ENCODE assay signal across 1 cellular context in the genomic region with DNA sequence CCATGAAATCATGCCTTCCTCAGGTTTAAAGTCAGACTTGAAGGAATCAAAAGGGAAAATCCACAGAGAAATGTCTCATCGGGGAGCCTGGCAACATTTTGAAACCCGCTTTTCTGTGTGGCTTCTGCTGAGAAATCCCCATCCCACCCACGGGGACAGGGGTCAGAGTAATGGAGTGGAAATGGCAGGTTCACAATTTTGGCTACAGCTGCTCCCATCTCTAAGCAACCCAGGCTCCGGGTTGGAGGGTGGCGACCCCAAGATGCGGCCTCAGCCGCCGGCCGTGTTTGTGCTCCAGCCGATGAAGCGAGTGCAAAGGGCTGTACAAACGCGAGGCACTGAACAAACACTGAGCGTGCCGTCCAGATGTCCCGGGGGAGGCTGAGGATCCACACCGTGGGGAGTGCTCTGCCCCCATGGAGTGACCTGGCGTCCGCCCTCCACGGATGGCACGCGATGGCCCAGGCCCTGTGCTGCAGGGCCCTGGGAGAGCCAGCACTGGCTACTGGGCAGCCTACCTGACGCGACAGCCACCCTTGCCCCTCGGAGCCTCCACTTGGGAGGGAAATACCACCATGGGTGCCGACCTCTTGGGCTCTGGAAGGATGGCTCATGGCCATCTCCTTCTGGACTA.
TF ChIP-seq lines count a peak whose summit lies in the region.

No MANE protein-coding gene starts in this region.

TF ChIP-seq in HepG2, 621 proteins besides CTCF, POLR2A, EP300 and RAD21 (continued from another document and continues in another):
- TF ChIP-seq, protein P1, sequence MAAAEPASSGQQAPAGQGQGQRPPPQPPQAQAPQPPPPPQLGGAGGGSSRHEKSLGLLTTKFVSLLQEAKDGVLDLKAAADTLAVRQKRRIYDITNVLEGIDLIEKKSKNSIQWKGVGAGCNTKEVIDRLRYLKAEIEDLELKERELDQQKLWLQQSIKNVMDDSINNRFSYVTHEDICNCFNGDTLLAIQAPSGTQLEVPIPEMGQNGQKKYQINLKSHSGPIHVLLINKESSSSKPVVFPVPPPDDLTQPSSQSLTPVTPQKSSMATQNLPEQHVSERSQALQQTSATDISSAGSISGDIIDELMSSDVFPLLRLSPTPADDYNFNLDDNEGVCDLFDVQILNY (CRISPR knock-in tag; conservative IDR thresholded peaks at IDR 0.05): no peak
- TF ChIP-seq, protein P2, sequence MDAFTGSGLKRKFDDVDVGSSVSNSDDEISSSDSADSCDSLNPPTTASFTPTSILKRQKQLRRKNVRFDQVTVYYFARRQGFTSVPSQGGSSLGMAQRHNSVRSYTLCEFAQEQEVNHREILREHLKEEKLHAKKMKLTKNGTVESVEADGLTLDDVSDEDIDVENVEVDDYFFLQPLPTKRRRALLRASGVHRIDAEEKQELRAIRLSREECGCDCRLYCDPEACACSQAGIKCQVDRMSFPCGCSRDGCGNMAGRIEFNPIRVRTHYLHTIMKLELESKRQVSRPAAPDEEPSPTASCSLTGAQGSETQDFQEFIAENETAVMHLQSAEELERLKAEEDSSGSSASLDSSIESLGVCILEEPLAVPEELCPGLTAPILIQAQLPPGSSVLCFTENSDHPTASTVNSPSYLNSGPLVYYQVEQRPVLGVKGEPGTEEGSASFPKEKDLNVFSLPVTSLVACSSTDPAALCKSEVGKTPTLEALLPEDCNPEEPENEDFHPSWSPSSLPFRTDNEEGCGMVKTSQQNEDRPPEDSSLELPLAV (CRISPR knock-in tag; conservative IDR thresholded peaks at IDR 0.05; ENCODE audit: low read depth): no peak
- TF ChIP-seq ZNF883 (CRISPR knock-in tag; IDR thresholded peaks at IDR 0.05; ENCODE audit: not compliant biosample characterization) (peak; percentile 37), HNF4G (IDR thresholded peaks at IDR 0.05; ENCODE audit: borderline replicate concordance, low read depth, low read length) (no peak), HNF4G (CRISPR knock-in tag; IDR thresholded peaks at IDR 0.05; ENCODE audit: borderline replicate concordance, low read depth) (no peak), ZNF143 (CRISPR knock-in tag; IDR thresholded peaks at IDR 0.05) (no peak), ZSCAN9 (CRISPR knock-in tag; IDR thresholded peaks at IDR 0.05; ENCODE audit: borderline replicate concordance) (no peak), ZNF749 (CRISPR knock-in tag; IDR thresholded peaks at IDR 0.05; ENCODE audit: borderline replicate concordance) (no peak), NPAS2 (CRISPR knock-in tag; IDR thresholded peaks at IDR 0.05; ENCODE audit: borderline replicate concordance) (no peak), ZBTB21 (CRISPR knock-in tag; IDR thresholded peaks at IDR 0.05) (no peak), HDAC1 (CRISPR knock-in tag; IDR thresholded peaks at IDR 0.05) (peak; percentile 71; the same call in 1 of the 2 replicates), SIN3A (IDR thresholded peaks at IDR 0.05; ENCODE audit: borderline replicate concordance, low read depth, low read length) (no peak), ZNF629 (CRISPR knock-in tag; conservative IDR thresholded peaks at IDR 0.05) (no peak), GATA4 (IDR thresholded peaks at IDR 0.05; ENCODE audit: borderline replicate concordance, low read depth) (no peak), ZNF615 (CRISPR knock-in tag; IDR thresholded peaks at IDR 0.05; ENCODE audit: borderline replicate concordance) (no peak), NKX3-1 (CRISPR knock-in tag; IDR thresholded peaks at IDR 0.05) (no peak), XRCC5 (optimal IDR thresholded peaks at IDR 0.05; ENCODE audit: low read length) (no peak), HOXA7 (CRISPR knock-in tag; IDR thresholded peaks at IDR 0.05) (no peak), ZBTB7B (CRISPR knock-in tag; IDR thresholded peaks at IDR 0.05) (no peak), GABPA (IDR thresholded peaks at IDR 0.05; ENCODE audit: low read depth, low read length) (no peak), GABPA (CRISPR knock-in tag; IDR thresholded peaks at IDR 0.05; ENCODE audit: low read depth) (no peak), ZSCAN25 (CRISPR knock-in tag; IDR thresholded peaks at IDR 0.05) (no peak), MYNN (CRISPR knock-in tag; IDR thresholded peaks at IDR 0.05; ENCODE audit: low read depth) (no peak), CBX5 (CRISPR knock-in tag; IDR thresholded peaks at IDR 0.05; ENCODE audit: borderline replicate concordance) (no peak), CBX1 (IDR thresholded peaks at IDR 0.05; ENCODE audit: low read depth) (no peak), HCFC1 (IDR thresholded peaks at IDR 0.05; ENCODE audit: low read depth, low read length) (no peak), SRSF4 (IDR thresholded peaks at IDR 0.05; ENCODE audit: low read depth, low read length, poor library complexity, severe bottlenecking) (no peak), ZC3H4 (CRISPR knock-in tag; IDR thresholded peaks at IDR 0.05; ENCODE audit: borderline replicate concordance) (no peak), ZNF7 (CRISPR knock-in tag; IDR thresholded peaks at IDR 0.05) (no peak), RCOR2 (CRISPR knock-in tag; IDR thresholded peaks at IDR 0.05) (no peak), ZNF720 (CRISPR knock-in tag; IDR thresholded peaks at IDR 0.05) (no peak), ZNF569 (CRISPR knock-in tag; IDR thresholded peaks at IDR 0.05; ENCODE audit: borderline replicate concordance) (no peak), TOPORS (CRISPR knock-in tag; IDR thresholded peaks at IDR 0.05) (no peak), ARNTL (CRISPR knock-in tag; IDR thresholded peaks at IDR 0.05) (peak; percentile 24; the same call in 1 of the 2 replicates), HNRNPL (IDR thresholded peaks at IDR 0.05; ENCODE audit: low read depth, low read length) (peak; percentile 84), RBAK (CRISPR knock-in tag; IDR thresholded peaks at IDR 0.05) (no peak), ZFAT (CRISPR knock-in tag; conservative IDR thresholded peaks at IDR 0.05) (no peak), ZNF136 (CRISPR knock-in tag; IDR thresholded peaks at IDR 0.05; ENCODE audit: low read depth) (no peak), ZNF562 (CRISPR knock-in tag; IDR thresholded peaks at IDR 0.05; ENCODE audit: borderline replicate concordance) (no peak), ZNF253 (CRISPR knock-in tag; IDR thresholded peaks at IDR 0.05; ENCODE audit: borderline replicate concordance) (no peak), NAIF1 (CRISPR knock-in tag; IDR thresholded peaks at IDR 0.05; ENCODE audit: borderline replicate concordance) (no peak), REPIN1 (CRISPR knock-in tag; IDR thresholded peaks at IDR 0.05; ENCODE audit: borderline replicate concordance, low read depth) (no peak), REL (CRISPR knock-in tag; conservative IDR thresholded peaks at IDR 0.05) (no peak)
- TF ChIP-seq, protein P3, sequence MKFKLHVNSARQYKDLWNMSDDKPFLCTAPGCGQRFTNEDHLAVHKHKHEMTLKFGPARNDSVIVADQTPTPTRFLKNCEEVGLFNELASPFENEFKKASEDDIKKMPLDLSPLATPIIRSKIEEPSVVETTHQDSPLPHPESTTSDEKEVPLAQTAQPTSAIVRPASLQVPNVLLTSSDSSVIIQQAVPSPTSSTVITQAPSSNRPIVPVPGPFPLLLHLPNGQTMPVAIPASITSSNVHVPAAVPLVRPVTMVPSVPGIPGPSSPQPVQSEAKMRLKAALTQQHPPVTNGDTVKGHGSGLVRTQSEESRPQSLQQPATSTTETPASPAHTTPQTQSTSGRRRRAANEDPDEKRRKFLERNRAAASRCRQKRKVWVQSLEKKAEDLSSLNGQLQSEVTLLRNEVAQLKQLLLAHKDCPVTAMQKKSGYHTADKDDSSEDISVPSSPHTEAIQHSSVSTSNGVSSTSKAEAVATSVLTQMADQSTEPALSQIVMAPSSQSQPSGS (CRISPR knock-in tag; IDR thresholded peaks at IDR 0.05): no peak
- TF ChIP-seq, protein P4, sequence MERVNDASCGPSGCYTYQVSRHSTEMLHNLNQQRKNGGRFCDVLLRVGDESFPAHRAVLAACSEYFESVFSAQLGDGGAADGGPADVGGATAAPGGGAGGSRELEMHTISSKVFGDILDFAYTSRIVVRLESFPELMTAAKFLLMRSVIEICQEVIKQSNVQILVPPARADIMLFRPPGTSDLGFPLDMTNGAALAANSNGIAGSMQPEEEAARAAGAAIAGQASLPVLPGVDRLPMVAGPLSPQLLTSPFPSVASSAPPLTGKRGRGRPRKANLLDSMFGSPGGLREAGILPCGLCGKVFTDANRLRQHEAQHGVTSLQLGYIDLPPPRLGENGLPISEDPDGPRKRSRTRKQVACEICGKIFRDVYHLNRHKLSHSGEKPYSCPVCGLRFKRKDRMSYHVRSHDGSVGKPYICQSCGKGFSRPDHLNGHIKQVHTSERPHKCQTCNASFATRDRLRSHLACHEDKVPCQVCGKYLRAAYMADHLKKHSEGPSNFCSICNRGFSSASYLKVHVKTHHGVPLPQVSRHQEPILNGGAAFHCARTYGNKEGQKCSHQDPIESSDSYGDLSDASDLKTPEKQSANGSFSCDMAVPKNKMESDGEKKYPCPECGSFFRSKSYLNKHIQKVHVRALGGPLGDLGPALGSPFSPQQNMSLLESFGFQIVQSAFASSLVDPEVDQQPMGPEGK (CRISPR knock-in tag; IDR thresholded peaks at IDR 0.05): peak; percentile 92
- TF ChIP-seq, protein P5, sequence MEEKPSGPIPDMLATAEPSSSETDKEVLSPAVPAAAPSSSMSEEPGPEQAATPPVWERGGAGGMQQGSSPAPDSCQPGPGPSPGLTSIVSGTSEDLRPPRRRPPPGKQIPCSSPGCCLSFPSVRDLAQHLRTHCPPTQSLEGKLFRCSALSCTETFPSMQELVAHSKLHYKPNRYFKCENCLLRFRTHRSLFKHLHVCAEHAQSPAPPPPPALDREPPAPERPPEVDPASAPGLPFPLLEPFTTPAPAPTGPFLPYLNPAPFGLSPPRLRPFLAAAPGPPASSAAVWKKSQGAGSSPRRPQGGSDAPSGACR (CRISPR knock-in tag; IDR thresholded peaks at IDR 0.05): no peak
- TF ChIP-seq, protein P6, sequence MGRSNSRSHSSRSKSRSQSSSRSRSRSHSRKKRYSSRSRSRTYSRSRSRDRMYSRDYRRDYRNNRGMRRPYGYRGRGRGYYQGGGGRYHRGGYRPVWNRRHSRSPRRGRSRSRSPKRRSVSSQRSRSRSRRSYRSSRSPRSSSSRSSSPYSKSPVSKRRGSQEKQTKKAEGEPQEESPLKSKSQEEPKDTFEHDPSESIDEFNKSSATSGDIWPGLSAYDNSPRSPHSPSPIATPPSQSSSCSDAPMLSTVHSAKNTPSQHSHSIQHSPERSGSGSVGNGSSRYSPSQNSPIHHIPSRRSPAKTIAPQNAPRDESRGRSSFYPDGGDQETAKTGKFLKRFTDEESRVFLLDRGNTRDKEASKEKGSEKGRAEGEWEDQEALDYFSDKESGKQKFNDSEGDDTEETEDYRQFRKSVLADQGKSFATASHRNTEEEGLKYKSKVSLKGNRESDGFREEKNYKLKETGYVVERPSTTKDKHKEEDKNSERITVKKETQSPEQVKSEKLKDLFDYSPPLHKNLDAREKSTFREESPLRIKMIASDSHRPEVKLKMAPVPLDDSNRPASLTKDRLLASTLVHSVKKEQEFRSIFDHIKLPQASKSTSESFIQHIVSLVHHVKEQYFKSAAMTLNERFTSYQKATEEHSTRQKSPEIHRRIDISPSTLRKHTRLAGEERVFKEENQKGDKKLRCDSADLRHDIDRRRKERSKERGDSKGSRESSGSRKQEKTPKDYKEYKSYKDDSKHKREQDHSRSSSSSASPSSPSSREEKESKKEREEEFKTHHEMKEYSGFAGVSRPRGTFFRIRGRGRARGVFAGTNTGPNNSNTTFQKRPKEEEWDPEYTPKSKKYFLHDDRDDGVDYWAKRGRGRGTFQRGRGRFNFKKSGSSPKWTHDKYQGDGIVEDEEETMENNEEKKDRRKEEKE (IDR thresholded peaks at IDR 0.05): no peak
- TF ChIP-seq, protein P7, sequence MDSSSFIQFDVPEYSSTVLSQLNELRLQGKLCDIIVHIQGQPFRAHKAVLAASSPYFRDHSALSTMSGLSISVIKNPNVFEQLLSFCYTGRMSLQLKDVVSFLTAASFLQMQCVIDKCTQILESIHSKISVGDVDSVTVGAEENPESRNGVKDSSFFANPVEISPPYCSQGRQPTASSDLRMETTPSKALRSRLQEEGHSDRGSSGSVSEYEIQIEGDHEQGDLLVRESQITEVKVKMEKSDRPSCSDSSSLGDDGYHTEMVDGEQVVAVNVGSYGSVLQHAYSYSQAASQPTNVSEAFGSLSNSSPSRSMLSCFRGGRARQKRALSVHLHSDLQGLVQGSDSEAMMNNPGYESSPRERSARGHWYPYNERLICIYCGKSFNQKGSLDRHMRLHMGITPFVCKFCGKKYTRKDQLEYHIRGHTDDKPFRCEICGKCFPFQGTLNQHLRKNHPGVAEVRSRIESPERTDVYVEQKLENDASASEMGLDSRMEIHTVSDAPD (CRISPR knock-in tag; IDR thresholded peaks at IDR 0.05): no peak
- TF ChIP-seq, protein P8, sequence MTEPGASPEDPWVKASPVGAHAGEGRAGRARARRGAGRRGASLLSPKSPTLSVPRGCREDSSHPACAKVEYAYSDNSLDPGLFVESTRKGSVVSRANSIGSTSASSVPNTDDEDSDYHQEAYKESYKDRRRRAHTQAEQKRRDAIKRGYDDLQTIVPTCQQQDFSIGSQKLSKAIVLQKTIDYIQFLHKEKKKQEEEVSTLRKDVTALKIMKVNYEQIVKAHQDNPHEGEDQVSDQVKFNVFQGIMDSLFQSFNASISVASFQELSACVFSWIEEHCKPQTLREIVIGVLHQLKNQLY (CRISPR knock-in tag; IDR thresholded peaks at IDR 0.05): peak; percentile 66; the same call in 1 of the 2 replicates
- TF ChIP-seq, protein P9, sequence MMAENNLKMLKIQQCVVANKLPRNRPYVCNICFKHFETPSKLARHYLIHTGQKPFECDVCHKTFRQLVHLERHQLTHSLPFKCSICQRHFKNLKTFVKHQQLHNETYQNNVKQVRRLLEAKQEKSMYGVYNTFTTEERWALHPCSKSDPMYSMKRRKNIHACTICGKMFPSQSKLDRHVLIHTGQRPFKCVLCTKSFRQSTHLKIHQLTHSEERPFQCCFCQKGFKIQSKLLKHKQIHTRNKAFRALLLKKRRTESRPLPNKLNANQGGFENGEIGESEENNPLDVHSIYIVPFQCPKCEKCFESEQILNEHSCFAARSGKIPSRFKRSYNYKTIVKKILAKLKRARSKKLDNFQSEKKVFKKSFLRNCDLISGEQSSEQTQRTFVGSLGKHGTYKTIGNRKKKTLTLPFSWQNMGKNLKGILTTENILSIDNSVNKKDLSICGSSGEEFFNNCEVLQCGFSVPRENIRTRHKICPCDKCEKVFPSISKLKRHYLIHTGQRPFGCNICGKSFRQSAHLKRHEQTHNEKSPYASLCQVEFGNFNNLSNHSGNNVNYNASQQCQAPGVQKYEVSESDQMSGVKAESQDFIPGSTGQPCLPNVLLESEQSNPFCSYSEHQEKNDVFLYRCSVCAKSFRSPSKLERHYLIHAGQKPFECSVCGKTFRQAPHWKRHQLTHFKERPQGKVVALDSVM (CRISPR knock-in tag; IDR thresholded peaks at IDR 0.05): 0 out of 2 replicates have a peak, but pooled peaks have one; percentile 16
- TF ChIP-seq, protein P10, sequence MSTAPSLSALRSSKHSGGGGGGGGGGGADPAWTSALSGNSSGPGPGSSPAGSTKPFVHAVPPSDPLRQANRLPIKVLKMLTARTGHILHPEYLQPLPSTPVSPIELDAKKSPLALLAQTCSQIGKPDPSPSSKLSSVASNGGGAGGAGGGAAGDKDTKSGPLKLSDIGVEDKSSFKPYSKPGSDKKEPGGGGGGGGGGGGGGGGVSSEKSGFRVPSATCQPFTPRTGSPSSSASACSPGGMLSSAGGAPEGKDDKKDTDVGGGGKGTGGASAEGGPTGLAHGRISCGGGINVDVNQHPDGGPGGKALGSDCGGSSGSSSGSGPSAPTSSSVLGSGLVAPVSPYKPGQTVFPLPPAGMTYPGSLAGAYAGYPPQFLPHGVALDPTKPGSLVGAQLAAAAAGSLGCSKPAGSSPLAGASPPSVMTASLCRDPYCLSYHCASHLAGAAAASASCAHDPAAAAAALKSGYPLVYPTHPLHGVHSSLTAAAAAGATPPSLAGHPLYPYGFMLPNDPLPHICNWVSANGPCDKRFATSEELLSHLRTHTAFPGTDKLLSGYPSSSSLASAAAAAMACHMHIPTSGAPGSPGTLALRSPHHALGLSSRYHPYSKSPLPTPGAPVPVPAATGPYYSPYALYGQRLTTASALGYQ (CRISPR knock-in tag; IDR thresholded peaks at IDR 0.05): no peak
